In genomic region chr6:29516108-29516507, GRCh38 we compare ENCODE assay signal across 1 cellular context.
A peak's percentile ranks its signal among the peaks of the same experiment; 100 is the strongest.
TF ChIP-seq lines count a peak whose summit lies in the region.

No MANE protein-coding gene starts in this region.

TF ChIP-seq in HEK293, 187 proteins besides CTCF, POLR2A, EP300 and RAD21 (continued from another document):
- TF ChIP-seq, protein P1, sequence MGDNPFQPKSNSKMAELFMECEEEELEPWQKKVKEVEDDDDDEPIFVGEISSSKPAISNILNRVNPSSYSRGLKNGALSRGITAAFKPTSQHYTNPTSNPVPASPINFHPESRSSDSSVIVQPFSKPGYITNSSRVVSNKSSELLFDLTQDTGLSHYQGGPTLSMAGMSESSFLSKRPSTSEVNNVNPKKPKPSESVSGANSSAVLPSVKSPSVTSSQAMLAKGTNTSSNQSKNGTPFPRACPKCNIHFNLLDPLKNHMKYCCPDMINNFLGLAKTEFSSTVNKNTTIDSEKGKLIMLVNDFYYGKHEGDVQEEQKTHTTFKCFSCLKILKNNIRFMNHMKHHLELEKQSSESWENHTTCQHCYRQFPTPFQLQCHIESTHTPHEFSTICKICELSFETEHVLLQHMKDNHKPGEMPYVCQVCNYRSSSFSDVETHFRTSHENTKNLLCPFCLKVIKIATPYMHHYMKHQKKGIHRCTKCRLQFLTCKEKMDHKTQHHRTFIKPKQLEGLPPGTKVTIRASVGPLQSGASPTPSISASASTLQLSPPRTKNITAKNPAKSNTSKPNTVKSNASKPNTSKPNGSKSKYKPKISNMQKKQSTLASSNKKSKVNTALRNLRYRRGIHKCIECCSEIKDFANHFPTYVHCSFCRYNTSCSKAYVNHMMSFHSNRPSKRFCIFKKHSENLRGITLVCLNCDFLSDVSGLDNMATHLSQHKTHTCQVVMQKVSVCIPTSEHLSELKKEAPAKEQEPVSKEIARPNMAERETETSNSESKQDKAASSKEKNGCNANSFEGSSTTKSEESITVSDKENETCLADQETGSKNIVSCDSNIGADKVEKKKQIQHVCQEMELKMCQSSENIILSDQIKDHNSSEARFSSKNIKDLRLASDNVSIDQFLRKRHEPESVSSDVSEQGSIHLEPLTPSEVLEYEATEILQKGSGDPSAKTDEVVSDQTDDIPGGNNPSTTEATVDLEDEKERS (tag by site-specific recombination; IDR thresholded peaks at IDR 0.05), result 0 out of 2 replicates have a peak, but pooled peaks have one; percentile 27
- TF ChIP-seq KLF16 (tag by site-specific recombination; IDR thresholded peaks at IDR 0.05), result no peak
- no peak for TF ChIP-seq ZNF132 (tag by site-specific recombination; IDR thresholded peaks at IDR 0.05; ENCODE audit: borderline replicate concordance)
- TF ChIP-seq HOXD13 (CRISPR knock-in tag; IDR thresholded peaks at IDR 0.05; ENCODE audit: borderline replicate concordance), result no peak; the same call in 1 of the 2 replicates
- TF ChIP-seq ZNF423 (tag by site-specific recombination; IDR thresholded peaks at IDR 0.05), result no peak
- no peak for TF ChIP-seq MYNN (tag by site-specific recombination; IDR thresholded peaks at IDR 0.05; ENCODE audit: borderline replicate concordance)
- TF ChIP-seq KLF9 (tag by site-specific recombination; IDR thresholded peaks at IDR 0.05; ENCODE audit: low read depth), result no peak; the same call in 1 of the 2 replicates
- TF ChIP-seq ZNF629 (tag by site-specific recombination; IDR thresholded peaks at IDR 0.05), result peak; percentile 61; the same call in 1 of the 2 replicates
- no peak for TF ChIP-seq ZNF785 (tag by site-specific recombination; IDR thresholded peaks at IDR 0.05)
- no peak for TF ChIP-seq ZNF341 (tag by site-specific recombination; IDR thresholded peaks at IDR 0.05; ENCODE audit: low read depth)
- no peak for TF ChIP-seq ZFP41 (tag by site-specific recombination; IDR thresholded peaks at IDR 0.05; ENCODE audit: borderline replicate concordance)
- TF ChIP-seq SETDB1 (IDR thresholded peaks at IDR 0.05; ENCODE audit: insufficient read length, low read length), result no peak
- no peak for TF ChIP-seq ZNF677 (tag by site-specific recombination; IDR thresholded peaks at IDR 0.05)
- 0 out of 2 replicates have a peak, but pooled peaks have one; percentile 43 for TF ChIP-seq GLI2 (tag by site-specific recombination; IDR thresholded peaks at IDR 0.05; ENCODE audit: borderline replicate concordance, low read depth)
- no peak for TF ChIP-seq OVOL3 (tag by site-specific recombination; IDR thresholded peaks at IDR 0.05)
- TF ChIP-seq GFI1B (tag by site-specific recombination; IDR thresholded peaks at IDR 0.05), result peak; percentile 93
- TF ChIP-seq ZNF843 (tag by site-specific recombination; IDR thresholded peaks at IDR 0.05), result peak; percentile 78
- TF ChIP-seq ZNF830 (tag by site-specific recombination; IDR thresholded peaks at IDR 0.05; ENCODE audit: low read depth), result no peak
- no peak for TF ChIP-seq ZNF221 (tag by site-specific recombination; IDR thresholded peaks at IDR 0.05; ENCODE audit: borderline replicate concordance)
- TF ChIP-seq IKZF3 (tag by site-specific recombination; IDR thresholded peaks at IDR 0.05), result no peak
- TF ChIP-seq ZSCAN23 (tag by site-specific recombination; IDR thresholded peaks at IDR 0.05), result no peak
- no peak for TF ChIP-seq ZBTB1 (tag by site-specific recombination; IDR thresholded peaks at IDR 0.05)
- peak; percentile 72 for TF ChIP-seq FEZF1 (tag by site-specific recombination; IDR thresholded peaks at IDR 0.05)
- TF ChIP-seq ZNF596 (tag by site-specific recombination; IDR thresholded peaks at IDR 0.05), result no peak
- no peak for TF ChIP-seq ZNF76 (tag by site-specific recombination; IDR thresholded peaks at IDR 0.05; ENCODE audit: borderline replicate concordance, low read depth)
- no peak for TF ChIP-seq ZSCAN18 (tag by site-specific recombination; IDR thresholded peaks at IDR 0.05)
- no peak for TF ChIP-seq ZNF777 (tag by site-specific recombination; IDR thresholded peaks at IDR 0.05; ENCODE audit: borderline replicate concordance)
- no peak for TF ChIP-seq ZNF211 (tag by site-specific recombination; IDR thresholded peaks at IDR 0.05; ENCODE audit: low read depth)
- TF ChIP-seq ZSCAN4 (tag by site-specific recombination; IDR thresholded peaks at IDR 0.05), result no peak
- TF ChIP-seq, protein P2, sequence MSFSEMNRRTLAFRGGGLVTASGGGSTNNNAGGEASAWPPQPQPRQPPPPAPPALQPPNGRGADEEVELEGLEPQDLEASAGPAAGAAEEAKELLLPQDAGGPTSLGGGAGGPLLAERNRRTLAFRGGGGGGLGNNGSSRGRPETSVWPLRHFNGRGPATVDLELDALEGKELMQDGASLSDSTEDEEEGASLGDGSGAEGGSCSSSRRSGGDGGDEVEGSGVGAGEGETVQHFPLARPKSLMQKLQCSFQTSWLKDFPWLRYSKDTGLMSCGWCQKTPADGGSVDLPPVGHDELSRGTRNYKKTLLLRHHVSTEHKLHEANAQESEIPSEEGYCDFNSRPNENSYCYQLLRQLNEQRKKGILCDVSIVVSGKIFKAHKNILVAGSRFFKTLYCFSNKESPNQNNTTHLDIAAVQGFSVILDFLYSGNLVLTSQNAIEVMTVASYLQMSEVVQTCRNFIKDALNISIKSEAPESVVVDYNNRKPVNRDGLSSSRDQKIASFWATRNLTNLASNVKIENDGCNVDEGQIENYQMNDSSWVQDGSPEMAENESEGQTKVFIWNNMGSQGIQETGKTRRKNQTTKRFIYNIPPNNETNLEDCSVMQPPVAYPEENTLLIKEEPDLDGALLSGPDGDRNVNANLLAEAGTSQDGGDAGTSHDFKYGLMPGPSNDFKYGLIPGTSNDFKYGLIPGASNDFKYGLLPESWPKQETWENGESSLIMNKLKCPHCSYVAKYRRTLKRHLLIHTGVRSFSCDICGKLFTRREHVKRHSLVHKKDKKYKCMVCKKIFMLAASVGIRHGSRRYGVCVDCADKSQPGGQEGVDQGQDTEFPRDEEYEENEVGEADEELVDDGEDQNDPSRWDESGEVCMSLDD (tag by site-specific recombination; IDR thresholded peaks at IDR 0.05), result no peak
- TF ChIP-seq ZSCAN5A (tag by site-specific recombination; IDR thresholded peaks at IDR 0.05), result no peak; the same call in 1 of the 2 replicates
- TF ChIP-seq ZNF112 (tag by site-specific recombination; IDR thresholded peaks at IDR 0.05), result no peak
- peak; percentile 68; the same call in 1 of the 2 replicates for TF ChIP-seq ZNF24 (tag by site-specific recombination; IDR thresholded peaks at IDR 0.05)
- no peak for TF ChIP-seq HOXA7 (CRISPR knock-in tag; IDR thresholded peaks at IDR 0.05; ENCODE audit: borderline replicate concordance)
- 0 out of 2 replicates have a peak, but pooled peaks have one; percentile 54 for TF ChIP-seq ZNF324 (tag by site-specific recombination; IDR thresholded peaks at IDR 0.05)
- TF ChIP-seq, protein P3, sequence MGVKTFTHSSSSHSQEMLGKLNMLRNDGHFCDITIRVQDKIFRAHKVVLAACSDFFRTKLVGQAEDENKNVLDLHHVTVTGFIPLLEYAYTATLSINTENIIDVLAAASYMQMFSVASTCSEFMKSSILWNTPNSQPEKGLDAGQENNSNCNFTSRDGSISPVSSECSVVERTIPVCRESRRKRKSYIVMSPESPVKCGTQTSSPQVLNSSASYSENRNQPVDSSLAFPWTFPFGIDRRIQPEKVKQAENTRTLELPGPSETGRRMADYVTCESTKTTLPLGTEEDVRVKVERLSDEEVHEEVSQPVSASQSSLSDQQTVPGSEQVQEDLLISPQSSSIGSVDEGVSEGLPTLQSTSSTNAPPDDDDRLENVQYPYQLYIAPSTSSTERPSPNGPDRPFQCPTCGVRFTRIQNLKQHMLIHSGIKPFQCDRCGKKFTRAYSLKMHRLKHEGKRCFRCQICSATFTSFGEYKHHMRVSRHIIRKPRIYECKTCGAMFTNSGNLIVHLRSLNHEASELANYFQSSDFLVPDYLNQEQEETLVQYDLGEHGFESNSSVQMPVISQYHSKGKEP (tag by site-specific recombination; IDR thresholded peaks at IDR 0.05), result peak; percentile 31; the same call in 1 of the 2 replicates
- TF ChIP-seq ZNF510 (tag by site-specific recombination; IDR thresholded peaks at IDR 0.05; ENCODE audit: insufficient replicate concordance), result no peak
- no peak for TF ChIP-seq ZNF138 (tag by site-specific recombination; IDR thresholded peaks at IDR 0.05; ENCODE audit: borderline replicate concordance)
- TF ChIP-seq ZBTB21 (tag by site-specific recombination; IDR thresholded peaks at IDR 0.05), result peak; percentile 33; the same call in 1 of the 2 replicates
- peak; percentile 39; the same call in 1 of the 2 replicates for TF ChIP-seq ZNF366 (tag by site-specific recombination; conservative IDR thresholded peaks at IDR 0.05)
- no peak for TF ChIP-seq RBAK (tag by site-specific recombination; IDR thresholded peaks at IDR 0.05)
- TF ChIP-seq ZBTB20 (tag by site-specific recombination; IDR thresholded peaks at IDR 0.05), result no peak
- peak; percentile 85 for TF ChIP-seq ZNF558 (tag by site-specific recombination; IDR thresholded peaks at IDR 0.05)
- TF ChIP-seq ZNF114 (tag by site-specific recombination; IDR thresholded peaks at IDR 0.05), result no peak
- TF ChIP-seq ZNF174 (tag by site-specific recombination; IDR thresholded peaks at IDR 0.05), result no peak
- 0 out of 2 replicates have a peak, but pooled peaks have one; percentile 47 for TF ChIP-seq ZXDB (tag by site-specific recombination; IDR thresholded peaks at IDR 0.05)
- TF ChIP-seq ZBTB49 (tag by site-specific recombination; IDR thresholded peaks at IDR 0.05; ENCODE audit: low read depth), result no peak
- TF ChIP-seq SP2 (tag by site-specific recombination; IDR thresholded peaks at IDR 0.05), result no peak
- TF ChIP-seq, protein P4, sequence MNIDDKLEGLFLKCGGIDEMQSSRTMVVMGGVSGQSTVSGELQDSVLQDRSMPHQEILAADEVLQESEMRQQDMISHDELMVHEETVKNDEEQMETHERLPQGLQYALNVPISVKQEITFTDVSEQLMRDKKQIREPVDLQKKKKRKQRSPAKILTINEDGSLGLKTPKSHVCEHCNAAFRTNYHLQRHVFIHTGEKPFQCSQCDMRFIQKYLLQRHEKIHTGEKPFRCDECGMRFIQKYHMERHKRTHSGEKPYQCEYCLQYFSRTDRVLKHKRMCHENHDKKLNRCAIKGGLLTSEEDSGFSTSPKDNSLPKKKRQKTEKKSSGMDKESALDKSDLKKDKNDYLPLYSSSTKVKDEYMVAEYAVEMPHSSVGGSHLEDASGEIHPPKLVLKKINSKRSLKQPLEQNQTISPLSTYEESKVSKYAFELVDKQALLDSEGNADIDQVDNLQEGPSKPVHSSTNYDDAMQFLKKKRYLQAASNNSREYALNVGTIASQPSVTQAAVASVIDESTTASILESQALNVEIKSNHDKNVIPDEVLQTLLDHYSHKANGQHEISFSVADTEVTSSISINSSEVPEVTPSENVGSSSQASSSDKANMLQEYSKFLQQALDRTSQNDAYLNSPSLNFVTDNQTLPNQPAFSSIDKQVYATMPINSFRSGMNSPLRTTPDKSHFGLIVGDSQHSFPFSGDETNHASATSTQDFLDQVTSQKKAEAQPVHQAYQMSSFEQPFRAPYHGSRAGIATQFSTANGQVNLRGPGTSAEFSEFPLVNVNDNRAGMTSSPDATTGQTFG (tag by site-specific recombination; IDR thresholded peaks at IDR 0.05; ENCODE audit: borderline replicate concordance), result no peak
- no peak for TF ChIP-seq ZNF791 (tag by site-specific recombination; IDR thresholded peaks at IDR 0.05)
- TF ChIP-seq ZNF239 (tag by site-specific recombination; IDR thresholded peaks at IDR 0.05), result no peak
- TF ChIP-seq ZBTB48 (tag by site-specific recombination; IDR thresholded peaks at IDR 0.05), result no peak
- TF ChIP-seq ZNF626 (tag by site-specific recombination; IDR thresholded peaks at IDR 0.05), result no peak
- 0 out of 2 replicates have a peak, but pooled peaks have one; percentile 18 for TF ChIP-seq GLIS1 (tag by site-specific recombination; IDR thresholded peaks at IDR 0.05)
